In the genomic region with DNA sequence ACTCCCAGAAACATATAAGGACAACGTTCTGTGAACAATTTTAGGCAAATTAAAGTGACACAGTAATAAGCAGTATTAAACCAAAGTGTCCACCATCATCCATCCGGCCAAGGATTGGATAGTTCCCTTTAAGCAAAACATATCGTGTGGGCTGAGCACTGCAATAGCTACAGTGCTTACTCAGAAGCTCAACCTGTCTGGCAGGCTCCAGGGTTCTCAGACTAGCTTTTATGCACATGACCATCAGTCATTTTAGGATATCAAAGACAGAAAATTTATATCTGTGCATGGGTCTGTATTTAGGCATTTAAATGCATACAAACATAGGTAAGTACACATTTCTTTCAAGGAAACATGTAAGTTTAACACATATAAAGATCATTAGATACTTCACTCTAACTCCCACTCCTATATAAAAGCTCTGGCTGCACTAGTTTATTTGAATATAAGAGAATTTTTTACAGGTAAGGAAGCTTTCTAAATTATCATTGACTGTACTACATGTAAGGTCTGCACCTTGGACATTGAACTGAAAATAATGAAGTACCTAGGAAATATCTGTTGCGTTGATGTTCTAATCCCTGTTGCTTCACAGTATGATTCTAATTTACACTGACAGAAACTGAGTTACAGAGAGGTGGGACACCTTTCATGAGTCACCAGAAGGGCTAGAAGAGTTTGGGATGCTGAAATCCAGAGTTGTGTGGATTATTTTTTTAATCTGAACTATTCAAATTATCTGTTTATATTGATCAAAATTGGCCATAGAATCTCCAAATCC, we compare ENCODE assay signal across 15 cellular contexts.
"Had no signal": no experiment of that assay in that cellular context is flagged by ENCODE, and none has a peak within 500 bp of the region (broad histone marks: within the 10 kb centered on the region; RNA-seq: fewer than 3 reads in every experiment).

No MANE protein-coding gene starts in this region.

- H3K27ac ChIP-seq: thoracic aorta, vagina had no signal

- H3K4me3 ChIP-seq: colonic mucosa, thoracic aorta, vagina had no signal

- ATAC-seq: activated CD8-positive, alpha-beta memory T cell treated with anti-CD3 and anti-CD28 coated beads, Interleukin-2, amount 10 ng/mL, durations not matched to agents 7 days and 5 days; activated T-cell treated with anti-CD3 and anti-CD28 coated beads, Interleukin-2, amount 50 U/mL, for 4 hours; left cardiac atrium; stimulated activated naive CD8-positive, alpha-beta T cell treated with anti-CD3 and anti-CD28 coated beads, Interleukin-15, amount 100 ng/mL, for 72 hours had no signal

- DNase-seq: activated CD4-positive, alpha-beta T cell treated with anti-CD3 and anti-CD28 coated beads for 1 hour; activated CD4-positive, alpha-beta T cell treated with anti-CD3 and anti-CD28 coated beads, Interleukin-2, amount 50 U/mL, for 48 hours; activated CD8-positive, alpha-beta memory T cell treated with anti-CD3 and anti-CD28 coated beads, Interleukin-2, amount 10 ng/mL, durations not matched to agents 7 days and 5 days; activated gamma-delta T cell; activated naive CD8-positive, alpha-beta T cell treated with anti-CD3 and anti-CD28 coated beads for 36 hours; activated T-cell treated with anti-CD3 and anti-CD28 coated beads, Interleukin-2, amount 50 U/mL, for 4 hours; anterior cingulate cortex; colonic mucosa; hippocampal formation; left cardiac atrium; stimulated activated CD4-positive, alpha-beta T cell treated with anti-CD3 and anti-CD28 coated beads, Interleukin-4, amount 100 ng/mL, for 4 hours; stimulated activated naive CD8-positive, alpha-beta T cell treated with anti-CD3 and anti-CD28 coated beads, Interleukin-15, amount 100 ng/mL, for 72 hours; T-helper 2 cell had no signal

- H3K36me3 ChIP-seq: colonic mucosa, thoracic aorta, vagina had no signal

- H3K9me3 ChIP-seq: colonic mucosa, thoracic aorta, vagina had no signal

- H3K4me1 ChIP-seq: vagina had no signal

- H3K27me3 ChIP-seq: colonic mucosa, vagina had no signal
